14 cellular contexts compared by ENCODE assay signal in the genomic region with DNA sequence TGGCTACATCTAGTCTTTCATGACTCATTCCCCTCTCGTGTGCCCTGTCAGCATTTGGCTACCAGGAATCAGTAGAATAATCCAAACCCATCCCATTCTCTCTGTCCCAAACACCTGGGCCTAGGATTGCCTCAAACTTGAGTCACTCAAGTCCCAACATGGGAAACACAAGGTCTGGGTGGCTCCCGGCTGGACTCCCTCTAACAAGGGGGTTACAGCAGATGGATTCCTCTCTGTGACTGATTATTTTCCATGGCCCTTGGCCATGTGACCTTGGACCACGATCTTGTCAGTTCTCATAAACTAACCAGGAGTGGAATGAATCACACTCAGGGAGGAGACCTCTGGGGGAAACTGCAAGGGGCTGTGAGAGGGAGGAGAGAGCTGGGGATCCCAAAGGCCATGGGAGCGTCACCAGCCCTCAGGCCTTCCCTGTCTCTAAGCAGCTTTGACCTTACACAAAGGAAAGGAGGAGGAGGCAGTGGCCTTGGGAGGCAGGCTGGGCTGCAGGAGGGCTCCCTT.
DNase-seq lines count a peak whose midpoint lies in the region; ATAC-seq and TF ChIP-seq lines count a peak whose summit lies in the region.
"Had no signal": no experiment of that assay in that cellular context is flagged by ENCODE, and none has a peak within 500 bp of the region (broad histone marks: within the 10 kb centered on the region; RNA-seq: fewer than 3 reads in every experiment).

No MANE protein-coding gene starts in this region.

- H4K20me1 ChIP-seq in PC-3 (ENCODE audit: low read length): no peaks in the 10 kb centered on the region
- H4K20me1 ChIP-seq in fibroblast of lung (ENCODE audit: control insufficient read depth, extremely low read depth, insufficient read depth, low read length): no peaks in the 10 kb centered on the region

- no peak overlapping the region for H3K4me3 Mint-ChIP-seq in activated CD4-positive, alpha-beta T cell treated with anti-CD3 and anti-CD28 coated beads, Interleukin-2, amount 10 ng/mL, durations not matched to agents 24 days and 14 days
- H3K4me3 Mint-ChIP-seq: CD4-positive, CD25-positive, alpha-beta regulatory T cell had no signal

- POLR2A ChIA-PET in PC-3 (lab: Charles Lee; ENCODE audit: unreplicated experiment): interaction anchor here (0.5 kb wide), 1 partner anchor 1706 kb away, joined by 5 read pairs; no protein-coding TSS in a partner anchor

- ATAC-seq in PC-3 (peak; percentile 55), GM19324 (IDR thresholded peaks at IDR 0.05; ENCODE audit: low FRiP score, unreplicated experiment) (no peak)

- no peak overlapping the region for H3K27ac Mint-ChIP-seq in activated CD4-positive, alpha-beta T cell treated with anti-CD3 and anti-CD28 coated beads, Interleukin-2, amount 10 ng/mL, durations not matched to agents 24 days and 14 days
- H3K27ac Mint-ChIP-seq: CD4-positive, CD25-positive, alpha-beta regulatory T cell had no signal

- no peak overlapping the region for H3K9ac ChIP-seq in PC-3 (ENCODE audit: low read length)
- H3K9ac ChIP-seq in fibroblast of lung (ENCODE audit: insufficient read depth, low read length): no peak overlapping the region

- BruUV-seq in PC-3 (replicated peaks; lab: Mats Ljungman, UMichigan): no TSS peak

- H3K27me3 ChIP-seq in PC-3 (ENCODE audit: low read length) (no peaks in the 10 kb centered on the region), fibroblast of lung (ENCODE audit: control insufficient read depth, insufficient read depth, low read length) (no peaks in the 10 kb centered on the region)

- H3K4me2 ChIP-seq in PC-3 (ENCODE audit: low read length) (peak overlapping the region; percentile 1; the same call in 1 of the 2 replicates), fibroblast of lung (ENCODE audit: extremely low read depth, insufficient read depth, low read length) (peak overlapping the region; percentile 16)

- CTCF ChIA-PET in PC-3 (lab: Charles Lee): no interaction called here

- TF ChIP-seq CTCF in PC-3 (conservative IDR thresholded peaks at IDR 0.05; ENCODE audit: low read depth, low read length) (no peak), fibroblast of lung (conservative IDR thresholded peaks at IDR 0.05 in 1 of 2, IDR thresholded peaks at IDR 0.05 in 1 of 2; ENCODE audit: low read depth in 1 of 2, low read length in 2 of 2) (no peak), GM10266 (IDR thresholded peaks at IDR 0.05; ENCODE audit: control insufficient read depth, insufficient read depth, low read depth, missing control alignments) (no peak)

- H3K9me3 ChIP-seq in PC-3 (ENCODE audit: low read length): no peaks in the 10 kb centered on the region
- no peaks in the 10 kb centered on the region for H3K9me3 ChIP-seq in fibroblast of lung (ENCODE audit: control insufficient read depth, insufficient read depth, low read depth, low read length)

- H3F3A ChIP-seq in PC-3 (ENCODE audit: low read length, unreplicated experiment): no peaks in the 10 kb centered on the region

- no peaks in the 10 kb centered on the region for H3K79me2 ChIP-seq in PC-3 (ENCODE audit: low read length)
- no peaks in the 10 kb centered on the region for H3K79me2 ChIP-seq in fibroblast of lung (ENCODE audit: control insufficient read depth, insufficient read depth, low read length)

- peaks cover 2% of the 10 kb centered on the region for H3K27me3 Mint-ChIP-seq in activated CD4-positive, alpha-beta T cell treated with anti-CD3 and anti-CD28 coated beads, Interleukin-2, amount 10 ng/mL, durations not matched to agents 24 days and 14 days
- H3K27me3 Mint-ChIP-seq: CD4-positive, CD25-positive, alpha-beta regulatory T cell had no signal

- H3K4me1 ChIP-seq in PC-3 (ENCODE audit: insufficient read depth, low read length) (peaks cover 17% of the 10 kb centered on the region), fibroblast of lung (ENCODE audit: control insufficient read depth, extremely low read depth, insufficient read depth, low read length) (peaks cover 27% of the 10 kb centered on the region)

- H3K9me3 Mint-ChIP-seq in activated CD4-positive, alpha-beta T cell treated with anti-CD3 and anti-CD28 coated beads, Interleukin-2, amount 10 ng/mL, durations not matched to agents 24 days and 14 days: no peaks in the 10 kb centered on the region

- no peaks in the 10 kb centered on the region for H3K36me3 Mint-ChIP-seq in activated CD4-positive, alpha-beta T cell treated with anti-CD3 and anti-CD28 coated beads, Interleukin-2, amount 10 ng/mL, durations not matched to agents 24 days and 14 days (ENCODE audit: low read depth)
- H3K36me3 Mint-ChIP-seq: CD4-positive, CD25-positive, alpha-beta regulatory T cell had no signal

- H3K9me2 ChIP-seq in PC-3 (replicated peaks; ENCODE audit: low read length): 0 out of 2 replicates have a peak, but pooled peaks cover 6% of the 10 kb centered on the region

- no peak overlapping the region for H2AFZ ChIP-seq in PC-3 (ENCODE audit: low read length)
- no peak overlapping the region for H2AFZ ChIP-seq in fibroblast of lung (ENCODE audit: low read length)

- H3K27ac ChIP-seq in PC-3 (ENCODE audit: low read length) (peak overlapping the region; percentile 1; the same call in 1 of the 2 replicates), fibroblast of lung (ENCODE audit: insufficient read depth, low read length) (peak overlapping the region; percentile 83)

- DNase-seq in AG08395 (ENCODE audit: low spot score) (peak; percentile 61), PC-3 (peak; percentile 85), fibroblast of lung (ENCODE audit: low read depth in 2 of 2) (peak; percentile 96 to 99), non-pigmented ciliary epithelial cell (ENCODE audit: low read depth) (peak; percentile 26), GM10266 (ENCODE audit: extremely low spot score) (no peak)
- no peak for DNase-seq in activated CD4-positive, alpha-beta T cell treated with anti-CD3 and anti-CD28 coated beads, Interleukin-2, amount 10 ng/mL, durations not matched to agents 24 days and 14 days
- no peak for DNase-seq in activated effector memory CD4-positive, alpha-beta T cell treated with anti-CD3 and anti-CD28 coated beads, Interleukin-2, amount 50 U/mL, for 16 hours
- DNase-seq: activated CD8-positive, alpha-beta memory T cell treated with anti-CD3 and anti-CD28 coated beads, Interleukin-2, amount 50 U/mL, for 4 hours; CD4-positive, CD25-positive, alpha-beta regulatory T cell; effector CD4-positive, alpha-beta T cell; H7; midbrain; stimulated activated CD4-positive, alpha-beta T cell treated with anti-CD3 and anti-CD28 coated beads, Interleukin-4, amount 100 ng/mL, for 4 hours had no signal

- intact Hi-C loops in PC-3 (cut with micrococcal nuclease): no loop called here
- intact Hi-C loops in activated CD4-positive, alpha-beta T cell treated with anti-CD3 and anti-CD28 coated beads, Interleukin-2, amount 10 ng/mL, durations not matched to agents 24 days and 14 days (cut with micrococcal nuclease): no loop called here

- H3K4me3 ChIP-seq in PC-3 (ENCODE audit: low read length) (no peak overlapping the region), fibroblast of lung (replicated peaks in 1 of 4; ENCODE audit: control extremely low read depth in 1 of 4, insufficient read depth in 1 of 4, low read depth in 3 of 4, low read length in 4 of 4) (no peak overlapping the region)

- peaks cover 3% of the 10 kb centered on the region; the same call in 1 of the 2 replicates for H3K36me3 ChIP-seq in PC-3 (ENCODE audit: low read depth, low read length)
- no peaks in the 10 kb centered on the region for H3K36me3 ChIP-seq in fibroblast of lung (ENCODE audit: control insufficient read depth, insufficient read depth, low read length)

- H3K4me1 Mint-ChIP-seq in activated CD4-positive, alpha-beta T cell treated with anti-CD3 and anti-CD28 coated beads, Interleukin-2, amount 10 ng/mL, durations not matched to agents 24 days and 14 days: no peaks in the 10 kb centered on the region
- H3K4me1 Mint-ChIP-seq: CD4-positive, CD25-positive, alpha-beta regulatory T cell had no signal

Comparison
In these comparisons a context has a peak if more than half of its experiments do, and no peak if none do; other contexts are left out.
1. DNase-seq: peak in AG08395 (single experiment), PC-3 (single experiment), fibroblast of lung (2 of 2) and non-pigmented ciliary epithelial cell (single experiment); none in activated CD4-positive, alpha-beta T cell treated with anti-CD3 and anti-CD28 coated beads, Interleukin-2, amount 10 ng/mL, durations not matched to agents 24 days and 14 days (single experiment), GM10266 (single experiment) and activated effector memory CD4-positive, alpha-beta T cell treated with anti-CD3 and anti-CD28 coated beads, Interleukin-2, amount 50 U/mL, for 16 hours (single experiment).